Comparison of ENCODE assay signal across 8 cellular contexts in genomic region chr12:49331360-49332222, GRCh38. TPM values are rescaled to one million over a fixed set of nuclear protein-coding genes. Genes with fewer than 3 reads are reported as not detected.
DNase-seq lines count a peak whose midpoint lies in the region; ATAC-seq and TF ChIP-seq lines count a peak whose summit lies in the region.

No MANE protein-coding gene starts in this region.

- TF ChIP-seq POLR2A in esophagus squamous epithelium (IDR thresholded peaks at IDR 0.05), result no peak

- peaks cover 0 to 15% (median 7%) of the 10 kb centered on the region in 7 donors for H3K9me3 Mint-ChIP-seq in CD14-positive monocyte
- H3K9me3 Mint-ChIP-seq in nephron, result no peaks in the 10 kb centered on the region

- H3K27ac ChIP-seq in SJCRH30 (no peak overlapping the region), esophagus squamous epithelium (no peak overlapping the region)

- peaks cover 7% of the 10 kb centered on the region; the same call in 1 of the 2 replicates for H3K4me1 ChIP-seq in SJCRH30
- peaks cover 4 to 24% (median 6%) of the 10 kb centered on the region in 3 donors for H3K4me1 ChIP-seq in esophagus squamous epithelium

- no peaks in the 10 kb centered on the region for H3K27me3 ChIP-seq in SJCRH30
- peaks cover 10 to 61% (median 17%) of the 10 kb centered on the region in 4 donors for H3K27me3 ChIP-seq in esophagus squamous epithelium

- peaks cover 57 to 60% of the 10 kb centered on the region in 2 donors for H3K36me3 Mint-ChIP-seq in CD14-positive monocyte
- peaks cover 21% of the 10 kb centered on the region for H3K36me3 Mint-ChIP-seq in nephron (ENCODE audit: low read depth)

- ATAC-seq in GM18870 (IDR thresholded peaks at IDR 0.05; ENCODE audit: unreplicated experiment), result no peak

- H3K27ac Mint-ChIP-seq in CD14-positive monocyte, result no peak overlapping the region
- H3K27ac Mint-ChIP-seq in nephron, result peak overlapping the region; percentile 74 to 95 (median 88)

- DNase-seq in CD14-positive monocyte (ENCODE audit: low spot score), result peak; percentile 34
- peak; percentile 54 for DNase-seq in HCEC 1CT
- DNase-seq in SJCRH30, result peak; percentile 66 to 80
- no peak for DNase-seq in esophagus squamous epithelium (lab: John Stamatoyannopoulos, UW)
- DNase-seq in stimulated activated CD4-positive, alpha-beta T cell treated with anti-CD3 and anti-CD28 coated beads, Interleukin-4, amount 100 ng/mL, for 4 hours, result no peak
- DNase-seq in NK-92 treated with Interleukin-12 subunit alpha and Interleukin-12 subunit beta, amount 100 ng/mL, for 24 hours (lab: John Stamatoyannopoulos, UW), result no peak

- no peaks in the 10 kb centered on the region for H3K9me3 ChIP-seq in SJCRH30 (replicated peaks)
- no peaks in the 10 kb centered on the region for H3K9me3 ChIP-seq in esophagus squamous epithelium

- no peak overlapping the region for H3K4me3 ChIP-seq in SJCRH30
- H3K4me3 ChIP-seq in esophagus squamous epithelium, result no peak overlapping the region

- TF ChIP-seq CTCF in CD14-positive monocyte (IDR thresholded peaks at IDR 0.05) (peak; percentile 54), esophagus squamous epithelium (IDR thresholded peaks at IDR 0.05) (peak; percentile 36 to 79 (median 58)), nephron (IDR thresholded peaks at IDR 0.05; ENCODE audit: unreplicated experiment in 3 of 3) (peak; percentile 81 to 90 (median 89))

- intact Hi-C loops in CD14-positive monocyte (cut with micrococcal nuclease) (no loop called here), esophagus squamous epithelium (cut with DNase I) (no loop called here)

- H3K36me3 ChIP-seq in SJCRH30 (peaks cover 30% of the 10 kb centered on the region), esophagus squamous epithelium (peaks cover 0 to 8% (median 0%) of the 10 kb centered on the region in 3 donors)

- peaks cover 47 to 60% (median 51%) of the 10 kb centered on the region in 3 donors for H3K27me3 Mint-ChIP-seq in CD14-positive monocyte (ENCODE audit: low read depth in 3 of 3)
- H3K27me3 Mint-ChIP-seq in nephron (ENCODE audit: low read depth), result peaks cover 39% of the 10 kb centered on the region

- WGBS in esophagus squamous epithelium, 2 donors, result 45 to 47% methylated on average over 8 to 9 of the region's 11 CpGs

- peaks cover 21% of the 10 kb centered on the region for H3K4me1 Mint-ChIP-seq in CD14-positive monocyte
- H3K4me1 Mint-ChIP-seq in nephron, result peaks cover 20% of the 10 kb centered on the region

- H3K4me3 Mint-ChIP-seq in CD14-positive monocyte (peak overlapping the region in 1 of 2 donors; percentile 81), nephron (peak overlapping the region in 2 of 3 experiments; percentile 5 to 65)

RNA-seq across cellular contexts. Expression of gene C1QL4, which starts 5.4 kb away (rescaled TPM):
- polyA plus RNA-seq in CD14-positive monocyte, result not detected
- 1.7 and 2.1 TPM in 2 replicates for total RNA-seq in SJCRH30 (2014; rRNA removed; shearing (Covaris generic))
- total RNA-seq in esophagus squamous epithelium, result not detected

RNA-seq across cellular contexts. Expression of gene TROAP, which starts 8.5 kb away (rescaled TPM):
- not detected for polyA plus RNA-seq in CD14-positive monocyte
- 79.4 and 87.0 TPM in 2 replicates for total RNA-seq in SJCRH30 (2014; rRNA removed; shearing (Covaris generic))
- total RNA-seq in esophagus squamous epithelium, result 10 to 100 TPM in 2 of 4 donors, 1 to 10 TPM in 2; 4.6 to 17.5 (median 8.8) TPM

RNA-seq across cellular contexts. Expression of gene DNAJC22, which starts 15.1 kb away (rescaled TPM):
- polyA plus RNA-seq in CD14-positive monocyte, result not detected
- total RNA-seq in SJCRH30 (2014; rRNA removed; shearing (Covaris generic)), result 10.7 and 11.9 TPM in 2 replicates
- total RNA-seq in esophagus squamous epithelium, result under 1 TPM in 2 of 4 donors, not detected in 2; 0.18 to 0.53 TPM

RNA-seq across cellular contexts. Expression of gene SPATS2, which starts 35.7 kb away (rescaled TPM):
- polyA plus RNA-seq in CD14-positive monocyte, result 1 to 10 TPM; 1.1 to 1.8 TPM
- 67.6 and 72.6 TPM in 2 replicates for total RNA-seq in SJCRH30 (2014; rRNA removed; shearing (Covaris generic))
- total RNA-seq in esophagus squamous epithelium, result 1 to 10 TPM; 4.8 to 9.8 (median 8.5) TPM

RNA-seq across cellular contexts. Expression of gene PRPH, which starts 36.6 kb away (rescaled TPM):
- not detected for polyA plus RNA-seq in CD14-positive monocyte
- 1.7 and 3.9 TPM in 2 replicates for total RNA-seq in SJCRH30 (2014; rRNA removed; shearing (Covaris generic))
- under 1 TPM in 1 of 4 donors, not detected in 3; 0.57 TPM for total RNA-seq in esophagus squamous epithelium

Comparison
In these comparisons a context has a peak if more than half of its experiments do, and no peak if none do; other contexts are left out.
1. DNase-seq: peak in CD14-positive monocyte (single experiment), HCEC 1CT (single experiment) and SJCRH30 (2 of 2); none in esophagus squamous epithelium (single experiment), stimulated activated CD4-positive, alpha-beta T cell treated with anti-CD3 and anti-CD28 coated beads, Interleukin-4, amount 100 ng/mL, for 4 hours (0 of 2) and NK-92 treated with Interleukin-12 subunit alpha and Interleukin-12 subunit beta, amount 100 ng/mL, for 24 hours (single experiment).
2. H3K27ac Mint-ChIP-seq: peak in nephron (3 of 3); none in CD14-positive monocyte (0 of 7).
3. Peak in every context shown above with its lines, with median percentiles within 50 percentile points of each other: CTCF ChIP-seq.